ENCODE assay signal across 22 cellular contexts in the genomic region with DNA sequence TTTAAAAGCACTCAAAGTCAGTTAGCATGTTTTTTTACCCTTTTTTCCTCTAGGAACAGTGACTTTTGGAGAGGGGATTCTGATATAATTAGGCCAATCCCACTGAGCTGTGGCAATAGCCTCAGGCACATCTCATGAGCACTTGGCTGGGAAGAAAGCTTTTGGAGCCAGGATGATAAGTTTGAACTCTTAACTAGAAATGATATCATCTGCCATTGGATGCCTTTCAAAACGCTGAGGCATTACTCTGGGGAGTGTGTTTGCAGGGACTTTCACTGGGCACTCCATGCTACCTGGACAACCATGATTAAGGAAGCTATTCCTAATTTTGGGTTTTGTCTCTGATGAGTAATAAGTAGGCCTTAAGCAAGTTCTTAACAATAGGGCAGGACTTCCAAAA. TPM values are rescaled to one million over a fixed set of nuclear protein-coding genes. Genes with fewer than 3 reads are reported as not detected.
"Had no signal": no experiment of that assay in that cellular context is flagged by ENCODE, and none has a peak within 500 bp of the region (broad histone marks: within the 10 kb centered on the region; RNA-seq: fewer than 3 reads in every experiment).

No MANE protein-coding gene starts in this region.

- H3K27ac ChIP-seq: coronary artery, heart right ventricle, neural progenitor cell, prostate gland, tibial nerve had no signal

- H3K9me3 ChIP-seq: heart right ventricle, mucosa of descending colon, prostate gland, tibial nerve had no signal

- ATAC-seq: activated CD4-positive, CD25-positive, alpha-beta regulatory T cell treated with anti-CD3 and anti-CD28 coated beads, Interleukin-2, amount 50 U/mL, for 24 hours; activated naive CD8-positive, alpha-beta T cell treated with anti-CD3 and anti-CD28 coated beads, Interleukin-2, amount 50 U/mL, for 24 hours; activated T-cell treated with anti-CD3 and anti-CD28 coated beads, Interleukin-2, amount 50 U/mL, for 4 hours; heart right ventricle; left ventricle myocardium superior; mucosa of descending colon; right cardiac atrium had no signal

- H3K36me3 ChIP-seq: heart right ventricle, neural progenitor cell, prostate gland, tibial nerve had no signal

- H3K4me1 ChIP-seq: prostate gland, tibial nerve had no signal

- H3K4me3 ChIP-seq: coronary artery, heart right ventricle, mucosa of descending colon, neural progenitor cell, prostate gland, tibial nerve had no signal

- DNase-seq: activated CD4-positive, alpha-beta T cell treated with anti-CD3 and anti-CD28 coated beads, Interleukin-2, amount 10 ng/mL, durations not matched to agents 7 days and 5 days; activated CD8-positive, alpha-beta memory T cell treated with anti-CD3 and anti-CD28 coated beads, Interleukin-2, amount 50 U/mL, for 4 hours; activated effector memory CD4-positive, alpha-beta T cell treated with Interleukin-2 at 50 U/mL for 16 hours; activated naive CD4-positive, alpha-beta T cell treated with anti-CD3 and anti-CD28 coated beads, Interleukin-2, amount 10 ng/mL, durations not matched to agents 7 days and 5 days; activated naive CD8-positive, alpha-beta T cell treated with anti-CD3 and anti-CD28 coated beads, Interleukin-2, amount 50 U/mL, for 24 hours; activated T-cell treated with anti-CD3 and anti-CD28 coated beads, Interleukin-2, amount 50 U/mL, for 4 hours; anterior cingulate cortex; heart right ventricle; immature natural killer cell; kidney glomerular epithelial cell; left ventricle myocardium superior; mucosa of descending colon; naive B cell; right cardiac atrium; stimulated activated CD4-positive, alpha-beta T cell treated with anti-CD3 and anti-CD28 coated beads, Interleukin-2, amount 100 ng/mL, for 24 hours; T-helper 9 cell had no signal

RNA-seq across cellular contexts. Expression of a gene that starts 3.7 kb away (rescaled TPM):
- total RNA-seq: activated CD4-positive, alpha-beta T cell treated with anti-CD3 and anti-CD28 coated beads, Interleukin-2, amount 10 ng/mL, durations not matched to agents 7 days and 5 days; activated T-cell treated with anti-CD3 and anti-CD28 coated beads, Interleukin-2, amount 50 U/mL, for 4 hours; osteocyte; tibial nerve had no signal
